In genomic region chr14:90820958-90821357, GRCh38 we compare ENCODE assay signal across 8 cellular contexts. TPM values are rescaled to one million over a fixed set of nuclear protein-coding genes. Genes with fewer than 3 reads are reported as not detected.
DNase-seq lines count a peak whose midpoint lies in the region; ATAC-seq and TF ChIP-seq lines count a peak whose summit lies in the region.

No MANE protein-coding gene starts in this region.

- TF ChIP-seq CTCF in astrocyte of the cerebellum (IDR thresholded peaks at IDR 0.05; ENCODE audit: low read depth, low read length, missing control alignments) (no peak), lower leg skin (IDR thresholded peaks at IDR 0.05) (no peak)

- H3K4me3 ChIP-seq in astrocyte of the cerebellum (ENCODE audit: low read depth, low read length) (no peak overlapping the region), lower leg skin (ENCODE audit: low read depth, poor library complexity, severe bottlenecking) (no peak overlapping the region)

- intact Hi-C loops in lower leg skin (cut with DNase I; ENCODE audit: low total_unique reads), result no loop called here

- DNase-seq in T-helper 9 cell (peak; percentile 48), astrocyte of the cerebellum (ENCODE audit: low read depth) (peak; percentile 37), lower leg skin (ENCODE audit: low spot score in 2 of 2) (no peak), KBM-7 (no peak)
- peak; percentile 69 for DNase-seq in stimulated activated CD4-positive, alpha-beta T cell treated with anti-CD3 and anti-CD28 coated beads, Interleukin-2, amount 100 ng/mL, for 4 hours (ENCODE audit: low read depth)

- 45 to 50% methylated on average over 11 of the region's 11 CpGs for WGBS in lower leg skin, 2 donors

- in situ Hi-C loops in astrocyte of the cerebellum (cut with HindIII; ENCODE audit: low sequenced_read_pairs) (no loop called here), KBM-7 (cut with MboI; ENCODE audit: low pct_unique_long_range_greater_than_20kb, low sequenced_read_pairs) (no loop called here)

- TF ChIP-seq POLR2A in lower leg skin (IDR thresholded peaks at IDR 0.05), result no peak

- ATAC-seq in GM18499 (IDR thresholded peaks at IDR 0.05; ENCODE audit: insufficient read depth, unreplicated experiment) (peak; percentile 69), HG02981 (IDR thresholded peaks at IDR 0.05; ENCODE audit: unreplicated experiment) (peak; percentile 77), GM21528 (IDR thresholded peaks at IDR 0.05; ENCODE audit: low FRiP score, unreplicated experiment) (no peak)

RNA-seq across cellular contexts. Expression of gene TTC7B, which starts 4.7 kb away (rescaled TPM):
- total RNA-seq in lower leg skin, result 10 to 100 TPM; 10.3 to 28.7 (median 20.2) TPM

Comparison
In these comparisons a context has a peak if more than half of its experiments do, and no peak if none do; other contexts are left out.
1. DNase-seq: peak in T-helper 9 cell (single experiment), astrocyte of the cerebellum (single experiment) and stimulated activated CD4-positive, alpha-beta T cell treated with anti-CD3 and anti-CD28 coated beads, Interleukin-2, amount 100 ng/mL, for 4 hours (single experiment); none in lower leg skin (0 of 2) and KBM-7 (single experiment).